30 cellular contexts compared by ENCODE assay signal in the genomic region with DNA sequence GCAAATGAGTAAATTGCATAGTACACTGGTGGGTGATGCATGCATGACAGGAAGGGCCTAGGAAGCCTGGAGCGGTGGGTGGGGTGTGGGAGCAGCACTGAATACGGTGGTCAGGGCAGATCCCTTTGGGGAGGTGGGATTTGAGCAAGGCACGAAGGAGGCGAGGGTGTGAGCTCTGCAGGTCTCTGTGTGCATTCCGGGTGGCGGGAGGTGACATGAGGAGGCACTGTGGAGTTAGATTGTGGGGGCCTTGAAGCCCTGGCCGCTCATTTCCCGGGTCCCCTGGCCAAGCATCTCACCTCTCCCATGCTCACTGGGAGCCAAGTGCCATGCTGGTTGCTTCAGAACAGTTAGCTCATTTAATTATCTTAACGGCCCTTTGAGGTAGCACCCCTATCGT. TPM values are rescaled to one million over a fixed set of nuclear protein-coding genes. Genes with fewer than 3 reads are reported as not detected.
"Had no signal": no experiment of that assay in that cellular context is flagged by ENCODE, and none has a peak within 500 bp of the region (broad histone marks: within the 10 kb centered on the region; RNA-seq: fewer than 3 reads in every experiment).

No MANE protein-coding gene starts in this region.

- H3K4me3 ChIP-seq: esophagus muscularis mucosa, gastrocnemius medialis had no signal

- FAIRE-seq: astrocyte, bronchial epithelial cell, colon had no signal

- H3K27me3 ChIP-seq: brain microvascular endothelial cell, foreskin keratinocyte had no signal

- ATAC-seq: activated naive CD4-positive, alpha-beta T cell treated with anti-CD3 and anti-CD28 coated beads, Interleukin-2, amount 50 U/mL, for 72 hours; activated T-cell treated with anti-CD3 and anti-CD28 coated beads, Interleukin-2, amount 50 U/mL, for 72 hours; effector memory CD8-positive, alpha-beta T cell; foreskin keratinocyte; gastrocnemius medialis had no signal

- H3K36me3 ChIP-seq: brain microvascular endothelial cell, esophagus muscularis mucosa, gastrocnemius medialis had no signal

- H3K4me1 ChIP-seq: esophagus muscularis mucosa, foreskin keratinocyte, gastrocnemius medialis had no signal

- H3K27ac ChIP-seq: brain microvascular endothelial cell, esophagus muscularis mucosa, foreskin keratinocyte, gastrocnemius medialis had no signal

- H3K9me3 ChIP-seq: gastrocnemius medialis had no signal

- DNase-seq: activated CD4-positive, alpha-beta memory T cell treated with anti-CD3 and anti-CD28 coated beads, Interleukin-2, amount 10 ng/mL, durations not matched to agents 7 days and 5 days; activated CD4-positive, alpha-beta T cell treated with anti-CD3 and anti-CD28 coated beads for 1 hour; activated CD4-positive, alpha-beta T cell treated with anti-CD3 and anti-CD28 coated beads for 4 hours; activated CD4-positive, alpha-beta T cell treated with anti-CD3 and anti-CD28 coated beads, Interleukin-2, amount 10 ng/mL, durations not matched to agents 7 days and 5 days; activated CD4-positive, alpha-beta T cell treated with anti-CD3 and anti-CD28 coated beads, Interleukin-2, amount 50 U/mL, for 4 hours; activated CD4-positive, CD25-positive, alpha-beta regulatory T cell; activated CD8-positive, alpha-beta memory T cell treated with anti-CD3 and anti-CD28 coated beads, Interleukin-2, amount 50 U/mL, for 48 hours; activated gamma-delta T cell; activated naive CD4-positive, alpha-beta T cell; activated naive CD4-positive, alpha-beta T cell treated with anti-CD3 and anti-CD28 coated beads, Interleukin-2, amount 10 ng/mL, durations not matched to agents 7 days and 5 days; activated naive CD8-positive, alpha-beta T cell treated with anti-CD3 and anti-CD28 coated beads, Interleukin-2, amount 10 ng/mL, durations not matched to agents 7 days and 5 days; activated T-cell treated with anti-CD3 and anti-CD28 coated beads for 4 hours; activated T-cell treated with anti-CD3 and anti-CD28 coated beads, Interleukin-2, amount 50 U/mL, for 24 hours; activated T-cell treated with anti-CD3 and anti-CD28 coated beads, Interleukin-2, amount 50 U/mL, for 72 hours; brain microvascular endothelial cell; caudate nucleus; cortex of kidney; dermis blood vessel endothelial cell; effector CD4-positive, alpha-beta T cell; effector memory CD8-positive, alpha-beta T cell; foreskin keratinocyte; gastrocnemius medialis; glutamatergic neuron; T-helper 2 cell had no signal

RNA-seq across cellular contexts. Expression of gene SPDEF, which starts 6.2 kb away (rescaled TPM):
- total RNA-seq: activated CD4-positive, alpha-beta memory T cell treated with anti-CD3 and anti-CD28 coated beads, Interleukin-2, amount 10 ng/mL, durations not matched to agents 7 days and 5 days; activated CD4-positive, alpha-beta T cell treated with anti-CD3 and anti-CD28 coated beads, Interleukin-2, amount 10 ng/mL, durations not matched to agents 7 days and 5 days; activated naive CD8-positive, alpha-beta T cell treated with anti-CD3 and anti-CD28 coated beads, Interleukin-2, amount 10 ng/mL, durations not matched to agents 7 days and 5 days; esophagus muscularis mucosa; foreskin keratinocyte; T-helper 1 cell treated with Interleukin-12 subunit alpha and Interleukin-12 subunit beta and Interleukin-4 antibody, amounts not matched to agents 30 ng/mL and 1 ng/mL, for 36 hours had no signal
